1 cellular context compared by ENCODE assay signal in the genomic region with DNA sequence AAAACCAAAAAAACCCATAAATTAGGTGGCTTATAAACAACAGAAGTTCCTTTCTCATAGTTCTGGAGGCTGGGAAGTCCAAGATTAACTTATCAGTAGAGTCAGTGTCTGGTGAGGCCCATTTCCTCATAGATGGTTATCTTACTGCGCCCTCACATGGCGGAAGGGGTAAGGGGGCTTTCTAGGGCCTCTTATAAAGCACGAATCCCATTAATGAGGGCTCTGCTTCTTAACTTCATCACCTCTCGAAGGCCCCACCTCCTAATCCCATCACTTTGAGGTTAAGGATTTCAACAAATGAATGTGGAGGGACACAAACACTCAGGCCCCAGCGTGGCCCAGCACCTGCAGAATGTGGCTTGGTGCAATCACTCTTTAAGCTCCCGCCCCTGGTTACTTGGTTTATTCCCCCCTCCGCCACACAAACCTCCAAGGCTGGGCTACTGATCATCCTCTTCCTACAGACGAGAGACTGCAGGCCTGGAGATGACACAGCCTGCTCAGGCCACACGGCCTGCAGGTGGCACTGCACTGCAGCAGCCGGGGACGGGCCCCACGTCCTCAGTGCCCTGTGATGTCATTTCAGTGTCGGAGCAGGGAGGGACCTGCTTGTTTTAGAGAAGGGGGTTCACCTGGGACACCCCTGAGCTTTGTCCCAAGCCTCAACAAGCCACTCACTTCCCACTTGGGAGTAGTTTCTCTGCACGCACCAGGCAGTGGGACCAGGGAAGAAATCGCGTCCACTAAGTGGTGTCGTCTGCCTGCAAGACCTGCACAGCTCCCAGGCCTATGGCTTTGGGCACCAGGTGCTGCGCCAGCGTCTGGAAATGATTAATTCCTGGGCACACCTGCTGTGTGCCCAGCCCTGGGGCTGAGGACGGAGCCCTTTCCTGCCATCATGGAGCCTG.
TF ChIP-seq lines count a peak whose summit lies in the region.
"Not testable (repeated sequence)": the region's sequence is repeated elsewhere in the genome, so short reads cannot be mapped to it uniquely, and the experiment has no call there.

No MANE protein-coding gene starts in this region.

TF ChIP-seq in HepG2, 621 proteins besides CTCF, POLR2A, EP300 and RAD21 (continued from another document and continues in another):
- TF ChIP-seq ARID5B (CRISPR knock-in tag; IDR thresholded peaks at IDR 0.05) (peak; percentile 37; the same call in 1 of the 2 replicates), NR2F6 (CRISPR knock-in tag; IDR thresholded peaks at IDR 0.05) (0 out of 2 replicates have a peak, but pooled peaks have one; percentile 16), TFE3 (CRISPR knock-in tag; IDR thresholded peaks at IDR 0.05) (peak; percentile 23; the same call in 1 of the 2 replicates), ERF (CRISPR knock-in tag; IDR thresholded peaks at IDR 0.05) (0 out of 2 replicates have a peak, but pooled peaks have one; percentile 41), ATF7 (CRISPR knock-in tag; IDR thresholded peaks at IDR 0.05) (peak; percentile 56; the same call in 1 of the 2 replicates), RXRA (CRISPR knock-in tag; IDR thresholded peaks at IDR 0.05) (peak; percentile 41; the same call in 1 of the 2 replicates), CREM (IDR thresholded peaks at IDR 0.05) (peak; percentile 40; the same call in 1 of the 2 replicates), RXRB (CRISPR knock-in tag; IDR thresholded peaks at IDR 0.05; ENCODE audit: borderline replicate concordance) (peak; percentile 62; the same call in 1 of the 2 replicates), FOSL2 (CRISPR knock-in tag; IDR thresholded peaks at IDR 0.05) (peak; percentile 60), GABPB1 (CRISPR knock-in tag; IDR thresholded peaks at IDR 0.05) (0 out of 2 replicates have a peak, but pooled peaks have one; percentile 33), FOXK1 (CRISPR knock-in tag; IDR thresholded peaks at IDR 0.05; ENCODE audit: borderline replicate concordance, low read depth) (0 out of 2 replicates have a peak, but pooled peaks have one; percentile 35), PITX1 (CRISPR knock-in tag; IDR thresholded peaks at IDR 0.05) (0 out of 2 replicates have a peak, but pooled peaks have one; percentile 9), CREB1 (IDR thresholded peaks at IDR 0.05) (peak; percentile 62), SAP130 (CRISPR knock-in tag; IDR thresholded peaks at IDR 0.05; ENCODE audit: low read depth) (0 out of 2 replicates have a peak, but pooled peaks have one; percentile 17), HMGXB4 (CRISPR knock-in tag; IDR thresholded peaks at IDR 0.05; ENCODE audit: borderline replicate concordance in 1 of 2, low read depth in 1 of 2) (0 out of 4 replicates have a peak, but pooled peaks of 1 of the 2 experiments have one; percentile 23), ZNF768 (CRISPR knock-in tag; IDR thresholded peaks at IDR 0.05) (peak; percentile 62; the same call in 1 of the 2 replicates), YEATS2 (CRISPR knock-in tag; IDR thresholded peaks at IDR 0.05; ENCODE audit: borderline replicate concordance) (0 out of 2 replicates have a peak, but pooled peaks have one; percentile 3), KDM3A (CRISPR knock-in tag; IDR thresholded peaks at IDR 0.05; ENCODE audit: low read depth) (0 out of 2 replicates have a peak, but pooled peaks have one; percentile 31), LCORL (CRISPR knock-in tag; IDR thresholded peaks at IDR 0.05) (peak; percentile 28; the same call in 1 of the 2 replicates), IRF2 (CRISPR knock-in tag; IDR thresholded peaks at IDR 0.05) (0 out of 2 replicates have a peak, but pooled peaks have one; percentile 33), ZBTB21 (CRISPR knock-in tag; IDR thresholded peaks at IDR 0.05) (0 out of 2 replicates have a peak, but pooled peaks have one; percentile 49), GATAD1 (CRISPR knock-in tag; IDR thresholded peaks at IDR 0.05) (0 out of 2 replicates have a peak, but pooled peaks have one; percentile 48)
- TF ChIP-seq NR2F6 (IDR thresholded peaks at IDR 0.05); ATF7 (IDR thresholded peaks at IDR 0.05); CREM (CRISPR knock-in tag; IDR thresholded peaks at IDR 0.05); CREB1 (CRISPR knock-in tag; IDR thresholded peaks at IDR 0.05); LCORL (IDR thresholded peaks at IDR 0.05): not testable (repeated sequence)
- TF ChIP-seq, protein P1, sequence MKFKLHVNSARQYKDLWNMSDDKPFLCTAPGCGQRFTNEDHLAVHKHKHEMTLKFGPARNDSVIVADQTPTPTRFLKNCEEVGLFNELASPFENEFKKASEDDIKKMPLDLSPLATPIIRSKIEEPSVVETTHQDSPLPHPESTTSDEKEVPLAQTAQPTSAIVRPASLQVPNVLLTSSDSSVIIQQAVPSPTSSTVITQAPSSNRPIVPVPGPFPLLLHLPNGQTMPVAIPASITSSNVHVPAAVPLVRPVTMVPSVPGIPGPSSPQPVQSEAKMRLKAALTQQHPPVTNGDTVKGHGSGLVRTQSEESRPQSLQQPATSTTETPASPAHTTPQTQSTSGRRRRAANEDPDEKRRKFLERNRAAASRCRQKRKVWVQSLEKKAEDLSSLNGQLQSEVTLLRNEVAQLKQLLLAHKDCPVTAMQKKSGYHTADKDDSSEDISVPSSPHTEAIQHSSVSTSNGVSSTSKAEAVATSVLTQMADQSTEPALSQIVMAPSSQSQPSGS (CRISPR knock-in tag; IDR thresholded peaks at IDR 0.05) = peak; percentile 78; the same call in 1 of the 2 replicates
- TF ChIP-seq, protein P2, sequence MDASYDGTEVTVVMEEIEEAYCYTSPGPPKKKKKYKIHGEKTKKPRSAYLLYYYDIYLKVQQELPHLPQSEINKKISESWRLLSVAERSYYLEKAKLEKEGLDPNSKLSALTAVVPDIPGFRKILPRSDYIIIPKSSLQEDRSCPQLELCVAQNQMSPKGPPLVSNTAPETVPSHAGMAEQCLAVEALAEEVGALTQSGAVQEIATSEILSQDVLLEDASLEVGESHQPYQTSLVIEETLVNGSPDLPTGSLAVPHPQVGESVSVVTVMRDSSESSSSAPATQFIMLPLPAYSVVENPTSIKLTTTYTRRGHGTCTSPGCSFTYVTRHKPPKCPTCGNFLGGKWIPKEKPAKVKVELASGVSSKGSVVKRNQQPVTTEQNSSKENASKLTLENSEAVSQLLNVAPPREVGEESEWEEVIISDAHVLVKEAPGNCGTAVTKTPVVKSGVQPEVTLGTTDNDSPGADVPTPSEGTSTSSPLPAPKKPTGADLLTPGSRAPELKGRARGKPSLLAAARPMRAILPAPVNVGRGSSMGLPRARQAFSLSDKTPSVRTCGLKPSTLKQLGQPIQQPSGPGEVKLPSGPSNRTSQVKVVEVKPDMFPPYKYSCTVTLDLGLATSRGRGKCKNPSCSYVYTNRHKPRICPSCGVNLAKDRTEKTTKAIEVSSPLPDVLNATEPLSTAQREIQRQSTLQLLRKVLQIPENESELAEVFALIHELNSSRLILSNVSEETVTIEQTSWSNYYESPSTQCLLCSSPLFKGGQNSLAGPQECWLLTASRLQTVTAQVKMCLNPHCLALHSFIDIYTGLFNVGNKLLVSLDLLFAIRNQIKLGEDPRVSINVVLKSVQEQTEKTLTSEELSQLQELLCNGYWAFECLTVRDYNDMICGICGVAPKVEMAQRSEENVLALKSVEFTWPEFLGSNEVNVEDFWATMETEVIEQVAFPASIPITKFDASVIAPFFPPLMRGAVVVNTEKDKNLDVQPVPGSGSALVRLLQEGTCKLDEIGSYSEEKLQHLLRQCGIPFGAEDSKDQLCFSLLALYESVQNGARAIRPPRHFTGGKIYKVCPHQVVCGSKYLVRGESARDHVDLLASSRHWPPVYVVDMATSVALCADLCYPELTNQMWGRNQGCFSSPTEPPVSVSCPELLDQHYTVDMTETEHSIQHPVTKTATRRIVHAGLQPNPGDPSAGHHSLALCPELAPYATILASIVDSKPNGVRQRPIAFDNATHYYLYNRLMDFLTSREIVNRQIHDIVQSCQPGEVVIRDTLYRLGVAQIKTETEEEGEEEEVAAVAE (CRISPR knock-in tag; IDR thresholded peaks at IDR 0.05; ENCODE audit: borderline replicate concordance) = 0 out of 2 replicates have a peak, but pooled peaks have one; percentile 28
- TF ChIP-seq, protein P3, sequence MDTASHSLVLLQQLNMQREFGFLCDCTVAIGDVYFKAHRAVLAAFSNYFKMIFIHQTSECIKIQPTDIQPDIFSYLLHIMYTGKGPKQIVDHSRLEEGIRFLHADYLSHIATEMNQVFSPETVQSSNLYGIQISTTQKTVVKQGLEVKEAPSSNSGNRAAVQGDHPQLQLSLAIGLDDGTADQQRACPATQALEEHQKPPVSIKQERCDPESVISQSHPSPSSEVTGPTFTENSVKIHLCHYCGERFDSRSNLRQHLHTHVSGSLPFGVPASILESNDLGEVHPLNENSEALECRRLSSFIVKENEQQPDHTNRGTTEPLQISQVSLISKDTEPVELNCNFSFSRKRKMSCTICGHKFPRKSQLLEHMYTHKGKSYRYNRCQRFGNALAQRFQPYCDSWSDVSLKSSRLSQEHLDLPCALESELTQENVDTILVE (CRISPR knock-in tag; IDR thresholded peaks at IDR 0.05) = 0 out of 2 replicates have a peak, but pooled peaks have one; percentile 33
- TF ChIP-seq, protein P4, sequence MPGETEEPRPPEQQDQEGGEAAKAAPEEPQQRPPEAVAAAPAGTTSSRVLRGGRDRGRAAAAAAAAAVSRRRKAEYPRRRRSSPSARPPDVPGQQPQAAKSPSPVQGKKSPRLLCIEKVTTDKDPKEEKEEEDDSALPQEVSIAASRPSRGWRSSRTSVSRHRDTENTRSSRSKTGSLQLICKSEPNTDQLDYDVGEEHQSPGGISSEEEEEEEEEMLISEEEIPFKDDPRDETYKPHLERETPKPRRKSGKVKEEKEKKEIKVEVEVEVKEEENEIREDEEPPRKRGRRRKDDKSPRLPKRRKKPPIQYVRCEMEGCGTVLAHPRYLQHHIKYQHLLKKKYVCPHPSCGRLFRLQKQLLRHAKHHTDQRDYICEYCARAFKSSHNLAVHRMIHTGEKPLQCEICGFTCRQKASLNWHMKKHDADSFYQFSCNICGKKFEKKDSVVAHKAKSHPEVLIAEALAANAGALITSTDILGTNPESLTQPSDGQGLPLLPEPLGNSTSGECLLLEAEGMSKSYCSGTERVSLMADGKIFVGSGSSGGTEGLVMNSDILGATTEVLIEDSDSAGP (CRISPR knock-in tag; IDR thresholded peaks at IDR 0.05; ENCODE audit: borderline replicate concordance) = 0 out of 2 replicates have a peak, but pooled peaks have one; percentile 22
